Comparison of ENCODE assay signal across 17 cellular contexts in the genomic region with DNA sequence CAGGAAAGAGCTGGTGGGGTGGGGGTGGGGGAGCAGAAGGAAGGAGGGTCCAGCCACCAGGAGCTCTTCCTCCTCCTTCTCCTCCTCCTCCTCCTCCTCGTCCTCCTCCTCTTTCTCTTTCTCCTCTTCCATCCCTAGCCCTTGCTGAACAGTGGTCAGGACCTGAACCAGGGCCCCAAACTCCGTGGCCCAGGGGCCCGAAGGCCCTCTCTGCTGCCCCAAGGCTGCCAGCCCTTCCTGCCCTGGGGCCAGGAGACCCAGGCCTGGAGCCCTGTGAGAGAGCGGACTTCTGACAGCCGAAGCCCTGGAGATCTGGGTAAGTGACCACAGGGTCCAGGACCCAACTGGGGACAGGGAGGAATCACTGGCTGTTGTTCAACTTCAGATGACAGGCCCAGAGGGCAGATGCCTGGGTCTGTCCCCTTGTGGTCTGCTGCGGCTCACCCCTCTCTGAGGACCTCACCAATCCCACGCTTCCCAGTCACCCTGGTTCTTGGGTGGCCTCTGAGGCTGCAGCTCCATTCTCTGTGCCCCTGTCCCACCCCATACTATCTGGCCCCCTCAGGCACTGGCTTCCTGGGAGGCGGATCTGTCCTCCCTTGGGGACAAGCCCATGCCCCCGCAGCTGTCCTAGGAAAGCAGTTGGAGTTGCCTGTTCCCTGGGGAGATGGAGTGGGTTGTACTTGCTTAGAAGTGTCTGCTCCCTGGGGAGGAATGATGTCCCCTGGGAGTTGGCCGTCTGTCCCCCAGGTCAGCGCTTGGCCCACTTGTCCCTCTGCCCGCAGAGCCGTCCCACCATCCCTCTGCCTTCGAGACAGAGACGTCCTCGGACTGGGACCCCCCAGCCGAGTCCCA. TPM values are rescaled to one million over a fixed set of nuclear protein-coding genes. Genes with fewer than 3 reads are reported as not detected.
DNase-seq lines count a peak whose midpoint lies in the region; ATAC-seq and TF ChIP-seq lines count a peak whose summit lies in the region.
"Had no signal": no experiment of that assay in that cellular context is flagged by ENCODE, and none has a peak within 500 bp of the region (broad histone marks: within the 10 kb centered on the region; RNA-seq: fewer than 3 reads in every experiment).

No MANE protein-coding gene starts in this region.

- peaks cover 8% of the 10 kb centered on the region for H3K4me1 Mint-ChIP-seq in stimulated activated effector memory CD8-positive, alpha-beta T cell treated with anti-CD3 and anti-CD28 coated beads, Interleukin-12 subunit alpha, Interleukin-12 subunit beta, amount 100 ng/mL, for 72 hours
- peaks cover 0 to 6% of the 10 kb centered on the region in 2 donors for H3K4me1 Mint-ChIP-seq in immature natural killer cell

- peaks cover 15% of the 10 kb centered on the region for H3K27me3 ChIP-seq in cardiac muscle cell
- H3K27me3 ChIP-seq: right atrium auricular region, thyroid gland had no signal

- ATAC-seq in left cardiac atrium = no peak
- ATAC-seq in stimulated activated effector memory CD8-positive, alpha-beta T cell treated with anti-CD3 and anti-CD28 coated beads, Interleukin-12 subunit alpha, Interleukin-12 subunit beta, amount 100 ng/mL, for 72 hours = peak; percentile 21
- no peak for ATAC-seq in GM19455 (IDR thresholded peaks at IDR 0.05; ENCODE audit: unreplicated experiment)

- H3K36me3 Mint-ChIP-seq in stimulated activated effector memory CD8-positive, alpha-beta T cell treated with anti-CD3 and anti-CD28 coated beads, Interleukin-12 subunit alpha, Interleukin-12 subunit beta, amount 100 ng/mL, for 72 hours = no peaks in the 10 kb centered on the region
- no peaks in the 10 kb centered on the region for H3K36me3 Mint-ChIP-seq in immature natural killer cell

- no peaks in the 10 kb centered on the region for H3K4me1 ChIP-seq in cardiac muscle cell (ENCODE audit: low read depth)

- H3K4me3 ChIP-seq in cardiac muscle cell = peak overlapping the region; percentile 14
- H3K4me3 ChIP-seq in iPS-18c (ENCODE audit: insufficient read depth, low read depth, low read length) = peak overlapping the region; percentile 43
- H3K4me3 ChIP-seq: thyroid gland had no signal

- H3K36me3 ChIP-seq in cardiac muscle cell = no peaks in the 10 kb centered on the region
- H3K36me3 ChIP-seq: right atrium auricular region, thyroid gland had no signal

- H3K4me3 Mint-ChIP-seq in stimulated activated effector memory CD8-positive, alpha-beta T cell treated with anti-CD3 and anti-CD28 coated beads, Interleukin-12 subunit alpha, Interleukin-12 subunit beta, amount 100 ng/mL, for 72 hours = no peak overlapping the region
- no peak overlapping the region for H3K4me3 Mint-ChIP-seq in immature natural killer cell

- peaks cover 3 to 19% (median 9%) of the 10 kb centered on the region in 3 donors for H3K27me3 Mint-ChIP-seq in immature natural killer cell (ENCODE audit: low read depth in 3 of 3)

- peaks cover 7% of the 10 kb centered on the region for H3K9me3 Mint-ChIP-seq in stimulated activated effector memory CD8-positive, alpha-beta T cell treated with anti-CD3 and anti-CD28 coated beads, Interleukin-12 subunit alpha, Interleukin-12 subunit beta, amount 100 ng/mL, for 72 hours
- H3K9me3 Mint-ChIP-seq in immature natural killer cell = peaks cover 0 to 11% (median 6%) of the 10 kb centered on the region in 6 donors

- H3K27ac ChIP-seq in cardiac muscle cell (no peak overlapping the region), VCaP (peak overlapping the region; percentile 93)
- H3K27ac ChIP-seq: epithelial cell of prostate, right atrium auricular region, thyroid gland had no signal

- DNase-seq in cardiac muscle cell (ENCODE audit: low read depth in 1 of 2, low spot score in 1 of 2) (no peak), left cardiac atrium (no peak), pons (ENCODE audit: low spot score) (no peak), immature natural killer cell (no peak)
- DNase-seq in stimulated activated effector memory CD8-positive, alpha-beta T cell treated with anti-CD3 and anti-CD28 coated beads, Interleukin-12 subunit alpha, Interleukin-12 subunit beta, amount 100 ng/mL, for 72 hours (ENCODE audit: low spot score in 2 of 2) = no peak
- DNase-seq: NCI-H1694; NCI-H748 treated with DMSO at 0.1 percent for 48 hours; stimulated activated CD4-positive, alpha-beta T cell treated with anti-CD3 and anti-CD28 coated beads, Interleukin-2, amount 100 ng/mL, for 48 hours had no signal

- TF ChIP-seq CTCF in cardiac muscle cell (IDR thresholded peaks at IDR 0.05; ENCODE audit: low read depth, low read length) (no peak), VCaP (conservative IDR thresholded peaks at IDR 0.05) (no peak)

- no peak overlapping the region for H3K27ac Mint-ChIP-seq in stimulated activated effector memory CD8-positive, alpha-beta T cell treated with anti-CD3 and anti-CD28 coated beads, Interleukin-12 subunit alpha, Interleukin-12 subunit beta, amount 100 ng/mL, for 72 hours
- no peak overlapping the region for H3K27ac Mint-ChIP-seq in immature natural killer cell
- H3K27ac Mint-ChIP-seq: naive B cell had no signal

- no peaks in the 10 kb centered on the region for H3K9me3 ChIP-seq in cardiac muscle cell (ENCODE audit: low read depth)
- no peaks in the 10 kb centered on the region for H3K9me3 ChIP-seq in iPS-18c (ENCODE audit: control insufficient read depth, insufficient read depth, low read length)
- H3K9me3 ChIP-seq: thyroid gland had no signal

- intact Hi-C loops in left cardiac atrium (cut with DNase I) = no loop called here

RNA-seq across cellular contexts. Expression of gene VWA5B1, which starts 51.8 kb away (rescaled TPM):
- total RNA-seq in cardiac muscle cell (0.27 and 0.39 TPM in 2 replicates), left cardiac atrium (under 1 TPM; 0.06 to 0.16 TPM)
- polyA plus RNA-seq in cardiac muscle cell (0.37 TPM in 1 of 2 replicates, not detected in the other), immature natural killer cell (not detected)
- total RNA-seq: RPMI7951; T-helper 1 cell treated with Interleukin-12 subunit alpha and Interleukin-12 subunit beta and Interleukin-4 antibody, amounts not matched to agents 30 ng/mL and 1 ng/mL, for 36 hours had no signal
